ENCODE assay signal across 9 cellular contexts in the genomic region with DNA sequence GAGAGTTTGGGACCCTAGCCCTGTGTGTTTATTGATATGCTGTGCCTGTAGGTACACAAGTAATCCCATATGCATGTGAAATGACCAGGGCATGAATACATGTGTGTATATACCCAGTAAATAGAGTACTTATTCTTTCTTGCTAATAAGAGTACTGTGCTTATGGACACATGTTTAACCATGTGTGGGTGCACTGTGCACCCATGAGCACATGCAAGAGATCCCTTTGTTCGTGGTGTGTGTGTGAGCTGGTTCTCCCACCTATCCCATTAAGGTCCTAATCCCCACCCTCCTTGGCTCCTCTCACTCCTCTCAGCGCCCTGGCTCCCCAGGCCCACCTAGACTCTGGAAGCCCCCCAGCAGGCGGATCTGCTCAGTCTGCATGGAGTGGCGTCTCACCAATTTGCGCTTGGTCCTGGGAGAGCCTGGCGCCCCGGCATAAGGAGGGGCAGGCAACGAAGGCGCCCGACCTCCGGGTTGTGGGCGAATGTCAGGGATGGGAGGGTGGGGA. TPM values are rescaled to one million over a fixed set of nuclear protein-coding genes. Genes with fewer than 3 reads are reported as not detected.
DNase-seq lines count a peak whose midpoint lies in the region; ATAC-seq and TF ChIP-seq lines count a peak whose summit lies in the region.
"Had no signal": no experiment of that assay in that cellular context is flagged by ENCODE, and none has a peak within 500 bp of the region (broad histone marks: within the 10 kb centered on the region; RNA-seq: fewer than 3 reads in every experiment).

No MANE protein-coding gene starts in this region.

- H3K9me3 Mint-ChIP-seq in activated naive CD4-positive, alpha-beta T cell treated with anti-CD3 and anti-CD28 coated beads, Interleukin-2, amount 10 ng/mL, durations not matched to agents 7 days and 5 days = no peaks in the 10 kb centered on the region
- no peaks in the 10 kb centered on the region for H3K9me3 Mint-ChIP-seq in activated naive CD4-positive, alpha-beta T cell treated with anti-CD3 and anti-CD28 coated beads, Interleukin-2, amount 50 U/mL, for 72 hours
- H3K9me3 Mint-ChIP-seq in MCF 10A (ENCODE audit: unreplicated experiment) = no peaks in the 10 kb centered on the region

- POLR2A ChIA-PET in MCF 10A (lab: Yijun Ruan, JAX) = interaction anchor here (0.7 kb wide), 2 partner anchors 28 to 182 kb away, joined by 3 read pairs; no protein-coding TSS in a partner anchor

- H3K4me3 ChIP-seq in transverse colon = peak overlapping the region; percentile 42 to 67 (median 47)

- intact Hi-C loops in MCF 10A (cut with micrococcal nuclease) = loop anchor here (5.0 kb wide), 1 partner anchor 53 kb away; no protein-coding TSS in a partner anchor
- intact Hi-C loops in transverse colon (cut with DNase I; ENCODE audit: low total_unique reads) = loop anchor here (2.0 kb wide), 1 partner anchor 41 kb away; a partner anchor contains a TSS
- intact Hi-C loops in head of caudate nucleus (cut with DNase I) = loop anchor here (5.0 kb wide), 1 partner anchor 37 kb away; a partner anchor contains a TSS

- no peaks in the 10 kb centered on the region for H3K36me3 ChIP-seq in transverse colon

- peak overlapping the region; percentile 87 to 95 (median 90) for H3K27ac ChIP-seq in transverse colon
- H3K27ac ChIP-seq: KMS-11 had no signal

- H3K4me3 Mint-ChIP-seq in activated naive CD4-positive, alpha-beta T cell treated with anti-CD3 and anti-CD28 coated beads, Interleukin-2, amount 10 ng/mL, durations not matched to agents 7 days and 5 days = peak overlapping the region; percentile 54
- H3K4me3 Mint-ChIP-seq in MCF 10A (ENCODE audit: unreplicated experiment) = no peak overlapping the region

- WGBS in transverse colon (ENCODE audit: low coverage in 1 of 2), 2 donors = 6% methylated on average over 9 of the region's 12 CpGs; no CpG with 5 or more reads in 1 of the 2 donors

- BruUV-seq in MCF 10A (replicated peaks; lab: Mats Ljungman, UMichigan) = no TSS peak

- H3K27ac Mint-ChIP-seq in activated naive CD4-positive, alpha-beta T cell treated with anti-CD3 and anti-CD28 coated beads, Interleukin-2, amount 10 ng/mL, durations not matched to agents 7 days and 5 days = no peak overlapping the region
- H3K27ac Mint-ChIP-seq in activated naive CD4-positive, alpha-beta T cell treated with anti-CD3 and anti-CD28 coated beads, Interleukin-2, amount 50 U/mL, for 72 hours = no peak overlapping the region
- peak overlapping the region; percentile 5 for H3K27ac Mint-ChIP-seq in MCF 10A (ENCODE audit: low read depth, unreplicated experiment)

- TF ChIP-seq CTCF in MCF 10A (IDR thresholded peaks at IDR 0.05; ENCODE audit: unreplicated experiment) (no peak), transverse colon (IDR thresholded peaks at IDR 0.05) (no peak)

- H3K27me3 Mint-ChIP-seq in activated naive CD4-positive, alpha-beta T cell treated with anti-CD3 and anti-CD28 coated beads, Interleukin-2, amount 10 ng/mL, durations not matched to agents 7 days and 5 days = peaks cover 28% of the 10 kb centered on the region
- no peaks in the 10 kb centered on the region for H3K27me3 Mint-ChIP-seq in MCF 10A (ENCODE audit: insufficient read depth, unreplicated experiment)

- TF ChIP-seq EP300 in transverse colon (IDR thresholded peaks at IDR 0.05; ENCODE audit: low read depth) = no peak

- in situ Hi-C loops in transverse colon (cut with MboI; ENCODE audit: low pct_ligation_motif_present in 1 of 4, low pct_unique_long_range_greater_than_20kb in 1 of 4, low sequenced_read_pairs in 3 of 4) = no loop called here

- ATAC-seq in activated naive CD4-positive, alpha-beta T cell treated with anti-CD3 and anti-CD28 coated beads, Interleukin-2, amount 50 U/mL, for 72 hours = no peak
- ATAC-seq in HG03378 (IDR thresholded peaks at IDR 0.05; ENCODE audit: unreplicated experiment) = no peak
- no peak for ATAC-seq in HG03280 (IDR thresholded peaks at IDR 0.05; ENCODE audit: unreplicated experiment)

- no peak for DNase-seq in activated naive CD4-positive, alpha-beta T cell treated with anti-CD3 and anti-CD28 coated beads, Interleukin-2, amount 10 ng/mL, durations not matched to agents 7 days and 5 days
- no peak for DNase-seq in activated naive CD4-positive, alpha-beta T cell treated with anti-CD3 and anti-CD28 coated beads, Interleukin-2, amount 50 U/mL, for 72 hours (ENCODE audit: low spot score in 2 of 2)
- no peak for DNase-seq in MCF 10A (ENCODE audit: unreplicated experiment)
- peak; percentile 11 for DNase-seq in medulla oblongata (ENCODE audit: extremely low spot score)
- DNase-seq in transverse colon = no peak
- no peak for DNase-seq in head of caudate nucleus

- peaks cover 31 to 77% (median 58%) of the 10 kb centered on the region in 4 donors for H3K4me1 ChIP-seq in transverse colon

- no peaks in the 10 kb centered on the region for H3K36me3 Mint-ChIP-seq in activated naive CD4-positive, alpha-beta T cell treated with anti-CD3 and anti-CD28 coated beads, Interleukin-2, amount 10 ng/mL, durations not matched to agents 7 days and 5 days
- peaks cover 11 to 18% of the 10 kb centered on the region in 2 donors for H3K36me3 Mint-ChIP-seq in activated naive CD4-positive, alpha-beta T cell treated with anti-CD3 and anti-CD28 coated beads, Interleukin-2, amount 50 U/mL, for 72 hours
- H3K36me3 Mint-ChIP-seq in MCF 10A (ENCODE audit: insufficient read depth, unreplicated experiment) = peaks cover 5% of the 10 kb centered on the region

- TF ChIP-seq POLR2A in transverse colon (IDR thresholded peaks at IDR 0.05) = no peak

- peaks cover 76% of the 10 kb centered on the region for H3K4me1 Mint-ChIP-seq in activated naive CD4-positive, alpha-beta T cell treated with anti-CD3 and anti-CD28 coated beads, Interleukin-2, amount 10 ng/mL, durations not matched to agents 7 days and 5 days
- H3K4me1 Mint-ChIP-seq in MCF 10A (ENCODE audit: insufficient read depth, unreplicated experiment) = peaks cover 74% of the 10 kb centered on the region

- H3K27me3 ChIP-seq in transverse colon = peaks cover 36% of the 10 kb centered on the region

- CTCF ChIA-PET in activated naive CD4-positive, alpha-beta T cell treated with anti-CD3 and anti-CD28 coated beads, Interleukin-2, amount 10 ng/mL, durations not matched to agents 7 days and 5 days (lab: Charles Lee) = interaction anchor here (1.2 kb wide), 1 partner anchor 32 kb away, joined by 3 read pairs; a partner anchor contains a TSS
- CTCF ChIA-PET in MCF 10A (lab: Yijun Ruan, JAX) = interaction anchor here (0.6 to 3.8 kb wide), 4 partner anchors 18 to 114 kb away, joined by 3 to 32 read pairs (median 15); no protein-coding TSS in a partner anchor

- no peaks in the 10 kb centered on the region for H3K9me3 ChIP-seq in transverse colon

RNA-seq across cellular contexts. Expression of a gene that starts 2.2 kb away (rescaled TPM):
- 10 to 100 TPM; 47.9 to 50.1 TPM for total RNA-seq in activated naive CD4-positive, alpha-beta T cell treated with anti-CD3 and anti-CD28 coated beads, Interleukin-2, amount 50 U/mL, for 72 hours
- 40.1 and 42.1 TPM in 2 replicates for total RNA-seq in MCF 10A (2022)
- total RNA-seq in transverse colon = 10 to 100 TPM in 2 of 4 donors, 1 to 10 TPM in 2; 7.2 to 12.5 (median 9.8) TPM

RNA-seq across cellular contexts. Expression of a gene that starts 4.4 kb away (rescaled TPM):
- total RNA-seq in activated naive CD4-positive, alpha-beta T cell treated with anti-CD3 and anti-CD28 coated beads, Interleukin-2, amount 50 U/mL, for 72 hours = 1 to 10 TPM; 5.4 to 9.1 TPM
- 2.6 and 3.1 TPM in 2 replicates for total RNA-seq in MCF 10A (2022)
- 1 to 10 TPM in 1 of 4 donors, under 1 TPM in 2, not detected in 1; 0.41 to 4.1 (median 0.64) TPM for total RNA-seq in transverse colon

RNA-seq across cellular contexts. Expression of a gene that starts 4.5 kb away (rescaled TPM):
- 10 to 100 TPM; 22.0 to 31.9 TPM for total RNA-seq in activated naive CD4-positive, alpha-beta T cell treated with anti-CD3 and anti-CD28 coated beads, Interleukin-2, amount 50 U/mL, for 72 hours
- total RNA-seq in MCF 10A (2022) (17.6 and 20.9 TPM in 2 replicates), transverse colon (10 to 100 TPM in 3 of 4 donors, 1 to 10 TPM in 1; 1.2 to 23.7 (median 14.4) TPM)

RNA-seq across cellular contexts. Expression of a gene that starts 32.7 kb away (rescaled TPM):
- 100 to 1,000 TPM; 254 to 286 TPM for total RNA-seq in activated naive CD4-positive, alpha-beta T cell treated with anti-CD3 and anti-CD28 coated beads, Interleukin-2, amount 50 U/mL, for 72 hours
- total RNA-seq in MCF 10A (2022) (370 and 403 TPM in 2 replicates), transverse colon (100 to 1,000 TPM in 2 of 4 donors, 10 to 100 TPM in 2; 23.6 to 122 (median 99.1) TPM)

RNA-seq across cellular contexts. Expression of a gene that starts 36.4 kb away (rescaled TPM):
- total RNA-seq in activated naive CD4-positive, alpha-beta T cell treated with anti-CD3 and anti-CD28 coated beads, Interleukin-2, amount 50 U/mL, for 72 hours = 100 to 1,000 TPM in 1 of 2 donors, 10 to 100 TPM in 1; 67.9 to 120 TPM
- total RNA-seq in MCF 10A (2022) (576 and 599 TPM in 2 replicates), transverse colon (1,000 to 10,000 TPM in 2 of 4 donors, 100 to 1,000 TPM in 2; 296 to 2,602 (median 982) TPM)
